ENCODE assay signal across 9 cellular contexts in the genomic region with DNA sequence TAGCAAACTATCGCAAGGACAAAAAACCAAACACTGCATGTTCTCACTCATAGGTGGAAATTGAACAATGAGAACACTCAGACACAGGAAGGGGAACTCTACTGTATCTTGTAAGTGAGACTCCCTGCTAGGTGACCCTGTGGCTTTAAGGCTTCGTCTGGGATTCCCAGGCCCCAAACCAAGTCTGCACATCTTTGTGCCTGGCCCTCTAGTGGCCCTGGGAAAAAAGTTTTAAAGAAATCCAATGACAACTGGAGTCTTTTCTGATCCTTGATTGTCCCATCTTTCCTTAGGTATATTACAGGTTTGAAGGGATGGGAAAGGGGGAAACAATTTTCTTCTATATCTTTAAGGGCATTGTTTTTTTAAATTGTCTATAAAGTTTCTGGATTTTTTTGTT. TPM values are rescaled to one million over a fixed set of nuclear protein-coding genes. Genes with fewer than 3 reads are reported as not detected.
DNase-seq lines count a peak whose midpoint lies in the region; ATAC-seq and TF ChIP-seq lines count a peak whose summit lies in the region.
"Had no signal": no experiment of that assay in that cellular context is flagged by ENCODE, and none has a peak within 500 bp of the region (broad histone marks: within the 10 kb centered on the region; RNA-seq: fewer than 3 reads in every experiment).

No MANE protein-coding gene starts in this region.

- H3K36me3 Mint-ChIP-seq in Calu3 (ENCODE audit: insufficient read depth, unreplicated experiment) (no peaks in the 10 kb centered on the region), HFFc6 (ENCODE audit: low read depth) (no peaks in the 10 kb centered on the region)
- H3K36me3 Mint-ChIP-seq in activated naive CD8-positive, alpha-beta T cell treated with anti-CD3 and anti-CD28 coated beads for 36 hours, result peaks cover 2% of the 10 kb centered on the region
- H3K36me3 Mint-ChIP-seq in activated naive CD4-positive, alpha-beta T cell treated with anti-CD3 and anti-CD28 coated beads, Interleukin-2, amount 50 U/mL, for 72 hours, result no peaks in the 10 kb centered on the region
- no peaks in the 10 kb centered on the region for H3K36me3 Mint-ChIP-seq in activated CD4-positive, alpha-beta T cell treated with anti-CD3 and anti-CD28 coated beads, Interleukin-2, amount 10 ng/mL, durations not matched to agents 24 days and 14 days (ENCODE audit: low read depth)

- ATAC-seq in HG03159 (IDR thresholded peaks at IDR 0.05; ENCODE audit: unreplicated experiment), result no peak
- ATAC-seq in activated naive CD4-positive, alpha-beta T cell treated with anti-CD3 and anti-CD28 coated beads, Interleukin-2, amount 50 U/mL, for 72 hours, result no peak

- peaks cover 18% of the 10 kb centered on the region for H3K4me1 Mint-ChIP-seq in Calu3 (ENCODE audit: low read depth, unreplicated experiment)
- peaks cover 29% of the 10 kb centered on the region for H3K4me1 Mint-ChIP-seq in HFFc6 (ENCODE audit: low read depth)
- peaks cover 26% of the 10 kb centered on the region for H3K4me1 Mint-ChIP-seq in activated naive CD8-positive, alpha-beta T cell treated with anti-CD3 and anti-CD28 coated beads for 36 hours
- H3K4me1 Mint-ChIP-seq in activated CD4-positive, alpha-beta T cell treated with anti-CD3 and anti-CD28 coated beads, Interleukin-2, amount 10 ng/mL, durations not matched to agents 24 days and 14 days, result peaks cover 24% of the 10 kb centered on the region

- BruUV-seq in Calu3 (replicated peaks; lab: Mats Ljungman, UMichigan), result no TSS peak

- H3K27ac Mint-ChIP-seq in Calu3 (ENCODE audit: unreplicated experiment) (no peak overlapping the region), HFFc6 (no peak overlapping the region)
- H3K27ac Mint-ChIP-seq in activated naive CD8-positive, alpha-beta T cell treated with anti-CD3 and anti-CD28 coated beads for 36 hours, result no peak overlapping the region
- no peak overlapping the region for H3K27ac Mint-ChIP-seq in activated naive CD4-positive, alpha-beta T cell treated with anti-CD3 and anti-CD28 coated beads, Interleukin-2, amount 50 U/mL, for 72 hours
- H3K27ac Mint-ChIP-seq in activated CD4-positive, alpha-beta T cell treated with anti-CD3 and anti-CD28 coated beads, Interleukin-2, amount 10 ng/mL, durations not matched to agents 24 days and 14 days, result no peak overlapping the region

- H3K9me3 Mint-ChIP-seq in Calu3 (ENCODE audit: low read depth, unreplicated experiment), result no peaks in the 10 kb centered on the region
- H3K9me3 Mint-ChIP-seq in HFFc6, result no peaks in the 10 kb centered on the region
- no peaks in the 10 kb centered on the region for H3K9me3 Mint-ChIP-seq in activated naive CD8-positive, alpha-beta T cell treated with anti-CD3 and anti-CD28 coated beads for 36 hours
- no peaks in the 10 kb centered on the region for H3K9me3 Mint-ChIP-seq in activated naive CD4-positive, alpha-beta T cell treated with anti-CD3 and anti-CD28 coated beads, Interleukin-2, amount 50 U/mL, for 72 hours
- H3K9me3 Mint-ChIP-seq in activated CD4-positive, alpha-beta T cell treated with anti-CD3 and anti-CD28 coated beads, Interleukin-2, amount 10 ng/mL, durations not matched to agents 24 days and 14 days, result peaks cover 5% of the 10 kb centered on the region

- intact Hi-C loops in Calu3 (cut with micrococcal nuclease; ENCODE audit: unreplicated experiment), result loop anchor here (5.0 kb wide), 1 partner anchor 105 kb away; no protein-coding TSS in a partner anchor
- intact Hi-C loops in activated CD4-positive, alpha-beta T cell treated with anti-CD3 and anti-CD28 coated beads, Interleukin-2, amount 10 ng/mL, durations not matched to agents 24 days and 14 days (cut with micrococcal nuclease), result loop anchor here (2.0 to 5.0 kb wide), 3 partner anchors 37 to 200 kb away; partner anchors contain the start of genes FAS and LIPK

- DNase-seq in Calu3 (peak; percentile 21), HFFc6 (peak; percentile 7), medulla oblongata (ENCODE audit: extremely low spot score) (peak; percentile 10)
- peak; percentile 14 for DNase-seq in activated naive CD8-positive, alpha-beta T cell treated with anti-CD3 and anti-CD28 coated beads for 36 hours
- DNase-seq in activated naive CD4-positive, alpha-beta T cell treated with anti-CD3 and anti-CD28 coated beads, Interleukin-2, amount 50 U/mL, for 72 hours (ENCODE audit: low spot score in 2 of 2), result no peak
- no peak for DNase-seq in activated naive CD4-positive, alpha-beta T cell (lab: John Stamatoyannopoulos, UW)
- DNase-seq in activated CD4-positive, alpha-beta T cell treated with anti-CD3 and anti-CD28 coated beads, Interleukin-2, amount 10 ng/mL, durations not matched to agents 24 days and 14 days, result no peak

- no peak for TF ChIP-seq CTCF in Calu3 (IDR thresholded peaks at IDR 0.05; ENCODE audit: unreplicated experiment)
- peak; percentile 79 for TF ChIP-seq CTCF in HFFc6 (IDR thresholded peaks at IDR 0.05)

- H3K27me3 Mint-ChIP-seq in Calu3 (ENCODE audit: unreplicated experiment) (peaks cover 9% of the 10 kb centered on the region), HFFc6 (ENCODE audit: insufficient read depth) (peaks cover 4% of the 10 kb centered on the region)
- peaks cover 3% of the 10 kb centered on the region for H3K27me3 Mint-ChIP-seq in activated naive CD8-positive, alpha-beta T cell treated with anti-CD3 and anti-CD28 coated beads for 36 hours
- peaks cover 21% of the 10 kb centered on the region for H3K27me3 Mint-ChIP-seq in activated CD4-positive, alpha-beta T cell treated with anti-CD3 and anti-CD28 coated beads, Interleukin-2, amount 10 ng/mL, durations not matched to agents 24 days and 14 days

- CTCF ChIA-PET in Calu3 (lab: Charles Lee), result no interaction called here

- H3K4me3 Mint-ChIP-seq in Calu3 (ENCODE audit: low read depth, unreplicated experiment) (no peak overlapping the region), HFFc6 (no peak overlapping the region)
- H3K4me3 Mint-ChIP-seq in activated naive CD8-positive, alpha-beta T cell treated with anti-CD3 and anti-CD28 coated beads for 36 hours, result no peak overlapping the region
- H3K4me3 Mint-ChIP-seq in activated CD4-positive, alpha-beta T cell treated with anti-CD3 and anti-CD28 coated beads, Interleukin-2, amount 10 ng/mL, durations not matched to agents 24 days and 14 days, result no peak overlapping the region

RNA-seq across cellular contexts. Expression of gene LIPM, which starts 10.6 kb away (rescaled TPM):
- total RNA-seq in Calu3 (2022), result not detected in 2 replicates
- not detected for total RNA-seq in HFFc6 (2021; fragmentation: NEBNext Ultra II Directional; extraction: Animal tissue kit (Norgen Biotek cat#: 25700))
- not detected for total RNA-seq in activated naive CD8-positive, alpha-beta T cell treated with anti-CD3 and anti-CD28 coated beads for 36 hours
- not detected for total RNA-seq in activated naive CD4-positive, alpha-beta T cell treated with anti-CD3 and anti-CD28 coated beads, Interleukin-2, amount 50 U/mL, for 72 hours
- not detected in 2 replicates for total RNA-seq in activated CD4-positive, alpha-beta T cell treated with anti-CD3 and anti-CD28 coated beads, Interleukin-2, amount 10 ng/mL, durations not matched to agents 24 days and 14 days
- total RNA-seq: urinary bladder had no signal

RNA-seq across cellular contexts. Expression of gene LIPN, which starts 32.1 kb away (rescaled TPM):
- total RNA-seq in Calu3 (2022), result not detected in 2 replicates
- not detected for total RNA-seq in HFFc6 (2021; fragmentation: NEBNext Ultra II Directional; extraction: Animal tissue kit (Norgen Biotek cat#: 25700))
- not detected for total RNA-seq in activated naive CD8-positive, alpha-beta T cell treated with anti-CD3 and anti-CD28 coated beads for 36 hours
- not detected for total RNA-seq in activated naive CD4-positive, alpha-beta T cell treated with anti-CD3 and anti-CD28 coated beads, Interleukin-2, amount 50 U/mL, for 72 hours
- not detected in 2 replicates for total RNA-seq in activated CD4-positive, alpha-beta T cell treated with anti-CD3 and anti-CD28 coated beads, Interleukin-2, amount 10 ng/mL, durations not matched to agents 24 days and 14 days
- total RNA-seq: urinary bladder had no signal

RNA-seq across cellular contexts. Expression of gene ANKRD22, which starts 59.7 kb away (rescaled TPM):
- total RNA-seq in Calu3 (2022), result 20.6 and 33.7 TPM in 2 replicates
- total RNA-seq in HFFc6 (2021; fragmentation: NEBNext Ultra II Directional; extraction: Animal tissue kit (Norgen Biotek cat#: 25700)), result not detected
- not detected for total RNA-seq in activated naive CD8-positive, alpha-beta T cell treated with anti-CD3 and anti-CD28 coated beads for 36 hours
- total RNA-seq in activated naive CD4-positive, alpha-beta T cell treated with anti-CD3 and anti-CD28 coated beads, Interleukin-2, amount 50 U/mL, for 72 hours, result under 1 TPM; 0.18 to 0.78 TPM
- 0.12 TPM in 1 of 2 replicates, not detected in the other for total RNA-seq in activated CD4-positive, alpha-beta T cell treated with anti-CD3 and anti-CD28 coated beads, Interleukin-2, amount 10 ng/mL, durations not matched to agents 24 days and 14 days

Comparison
In these comparisons a context has a peak if more than half of its experiments do, and no peak if none do; other contexts are left out.
1. DNase-seq: peak in Calu3 (single experiment), HFFc6 (single experiment), activated naive CD8-positive, alpha-beta T cell treated with anti-CD3 and anti-CD28 coated beads for 36 hours (single experiment) and medulla oblongata (single experiment); none in activated naive CD4-positive, alpha-beta T cell treated with anti-CD3 and anti-CD28 coated beads, Interleukin-2, amount 50 U/mL, for 72 hours (0 of 2), activated naive CD4-positive, alpha-beta T cell (0 of 4) and activated CD4-positive, alpha-beta T cell treated with anti-CD3 and anti-CD28 coated beads, Interleukin-2, amount 10 ng/mL, durations not matched to agents 24 days and 14 days (single experiment).
2. RNA of gene ANKRD22, which starts 59.7 kb away (total RNA-seq): 20.6 to 33.7 TPM in Calu3; 0.18 to 0.78 TPM in activated naive CD4-positive, alpha-beta T cell treated with anti-CD3 and anti-CD28 coated beads, Interleukin-2, amount 50 U/mL, for 72 hours, not detected in activated naive CD8-positive, alpha-beta T cell treated with anti-CD3 and anti-CD28 coated beads for 36 hours, not detected in HFFc6 and 0.12 TPM in activated CD4-positive, alpha-beta T cell treated with anti-CD3 and anti-CD28 coated beads, Interleukin-2, amount 10 ng/mL, durations not matched to agents 24 days and 14 days; every median in the first group is over 10 times any median in the second.